In genomic region chr4:40205259-40206198, GRCh38 we compare ENCODE assay signal across 8 cellular contexts. TPM values are rescaled to one million over a fixed set of nuclear protein-coding genes. Genes with fewer than 3 reads are reported as not detected.
DNase-seq lines count a peak whose midpoint lies in the region; ATAC-seq and FAIRE-seq lines count a peak whose summit lies in the region.

No MANE protein-coding gene starts in this region.

- H3K4me3 Mint-ChIP-seq in naive thymus-derived CD8-positive, alpha-beta T cell = peak overlapping the region; percentile 94 to 100 (median 98)

- H3K27me3 Mint-ChIP-seq in naive thymus-derived CD8-positive, alpha-beta T cell = no peaks in the 10 kb centered on the region

- DNase-seq in GM19239 (ENCODE audit: insufficient read length, low spot score) (peak; percentile 28), UCSD-AML1 (lab: John Stamatoyannopoulos, UW; ENCODE audit: unreplicated experiment) (peak; percentile 50), NCI-H526 (lab: John Stamatoyannopoulos, UW) (no peak)
- DNase-seq in naive thymus-derived CD8-positive, alpha-beta T cell = no peak
- DNase-seq in stimulated activated CD4-positive, alpha-beta T cell treated with anti-CD3 and anti-CD28 coated beads, Interleukin-4, amount 100 ng/mL, for 1 hour = no peak
- DNase-seq in activated CD4-positive, CD25-positive, alpha-beta regulatory T cell (lab: John Stamatoyannopoulos, UW) = no peak

- peaks cover 3 to 19% (median 9%) of the 10 kb centered on the region in 11 experiments; a peak in 11 of 22 replicates for H3K36me3 ChIP-seq in BLaER1 treated with 17β-estradiol and CSF1 and Interleukin-3, amounts not matched to agents 10 nM and 100 nM

- peak overlapping the region; percentile 76 to 91 (median 82) for H3K27ac ChIP-seq in BLaER1 treated with 17β-estradiol and CSF1 and Interleukin-3, amounts not matched to agents 10 nM and 100 nM

- peaks cover 0 to 3% (median 0%) of the 10 kb centered on the region in 11 experiments; a peak in 1 of 22 replicates for H3K9me3 ChIP-seq in BLaER1 treated with 17β-estradiol and CSF1 and Interleukin-3, amounts not matched to agents 10 nM and 100 nM (replicated peaks in 1 of 11)

- ATAC-seq in HG03196 (IDR thresholded peaks at IDR 0.05; ENCODE audit: unreplicated experiment) = peak; percentile 63
- ATAC-seq in naive thymus-derived CD8-positive, alpha-beta T cell = peak; percentile 29 to 42

- peaks cover 12 to 83% (median 53%) of the 10 kb centered on the region in 3 donors for H3K36me3 Mint-ChIP-seq in naive thymus-derived CD8-positive, alpha-beta T cell

- H4K20me1 ChIP-seq in BLaER1 treated with 17β-estradiol and CSF1 and Interleukin-3, amounts not matched to agents 10 nM and 100 nM = peaks cover 0 to 36% (median 1%) of the 10 kb centered on the region in 11 experiments; a peak in 8 of 22 replicates

- peak overlapping the region; percentile 78 to 98 (median 92) for H3K4me2 ChIP-seq in BLaER1 treated with 17β-estradiol and CSF1 and Interleukin-3, amounts not matched to agents 10 nM and 100 nM

- peak overlapping the region; percentile 88 to 100 (median 95) for H3K27ac Mint-ChIP-seq in naive thymus-derived CD8-positive, alpha-beta T cell

- POLR2A ChIA-PET in naive thymus-derived CD8-positive, alpha-beta T cell (lab: Charles Lee) = interaction anchor here (0.7 to 13.9 kb wide), 23 partner anchors 8 to 107 kb away, joined by 3 to 376 read pairs (median 6); partner anchors contain the start of gene RHOH

- H3K4me1 ChIP-seq in BLaER1 treated with 17β-estradiol and CSF1 and Interleukin-3, amounts not matched to agents 10 nM and 100 nM = peaks cover 69 to 81% (median 73%) of the 10 kb centered on the region in 10 experiments

- H3K4me3 ChIP-seq in BLaER1 treated with 17β-estradiol and CSF1 and Interleukin-3, amounts not matched to agents 10 nM and 100 nM = peak overlapping the region in 9 of 10 experiments; percentile 12 to 56 (median 45); a peak in 15 of 20 replicates

- H3K9me3 Mint-ChIP-seq in naive thymus-derived CD8-positive, alpha-beta T cell = no peaks in the 10 kb centered on the region

- peak overlapping the region; percentile 49 to 78 (median 68); a peak in 21 of 22 replicates for H3K9ac ChIP-seq in BLaER1 treated with 17β-estradiol and CSF1 and Interleukin-3, amounts not matched to agents 10 nM and 100 nM

- peak; percentile 100 for FAIRE-seq in GM19239 (lab: Jason Lieb, UNC)

- H3K27me3 ChIP-seq in BLaER1 treated with 17β-estradiol and CSF1 and Interleukin-3, amounts not matched to agents 10 nM and 100 nM = no peaks in the 10 kb centered on the region

- H3K4me1 Mint-ChIP-seq in naive thymus-derived CD8-positive, alpha-beta T cell = peaks cover 32 to 91% (median 69%) of the 10 kb centered on the region in 4 donors

RNA-seq across cellular contexts. Expression of gene RHOH, which starts 8.7 kb away (rescaled TPM):
- total RNA-seq in naive thymus-derived CD8-positive, alpha-beta T cell = 100 to 1,000 TPM; 233 to 249 TPM
- 100 to 1,000 TPM; 328 to 416 (median 383) TPM for polyA plus RNA-seq in naive thymus-derived CD8-positive, alpha-beta T cell

Comparison
In these comparisons a context has a peak if more than half of its experiments do, and no peak if none do; other contexts are left out.
1. DNase-seq: peak in GM19239 (single experiment) and UCSD-AML1 (single experiment); none in naive thymus-derived CD8-positive, alpha-beta T cell (0 of 10), NCI-H526 (0 of 2), stimulated activated CD4-positive, alpha-beta T cell treated with anti-CD3 and anti-CD28 coated beads, Interleukin-4, amount 100 ng/mL, for 1 hour (single experiment) and activated CD4-positive, CD25-positive, alpha-beta regulatory T cell (0 of 4).